ENCODE assay signal across 8 cellular contexts in genomic region chr19:14048439-14049153, GRCh38. TPM values are rescaled to one million over a fixed set of nuclear protein-coding genes. Genes with fewer than 3 reads are reported as not detected.
DNase-seq lines count a peak whose midpoint lies in the region; ATAC-seq and TF ChIP-seq lines count a peak whose summit lies in the region.

No MANE protein-coding gene starts in this region.

- H3K4me3 ChIP-seq in DND-41 (ENCODE audit: low read depth in 1 of 2, low read length in 2 of 2) (no peak overlapping the region), Karpas-422 (ENCODE audit: low read length) (no peak overlapping the region), choroid plexus epithelial cell (ENCODE audit: low read depth, low read length) (no peak overlapping the region)

- H3K27ac ChIP-seq in DND-41 (ENCODE audit: low read length) (no peak overlapping the region), Karpas-422 (ENCODE audit: low read length) (no peak overlapping the region)

- ATAC-seq in DND-41 (ENCODE audit: insufficient read depth, low read depth) (peak; percentile 82), HG02938 (IDR thresholded peaks at IDR 0.05; ENCODE audit: unreplicated experiment) (no peak), GM21717 (IDR thresholded peaks at IDR 0.05; ENCODE audit: unreplicated experiment) (no peak)
- ATAC-seq in stimulated activated naive CD8-positive, alpha-beta T cell treated with anti-CD3 and anti-CD28 coated beads, Interleukin-15, Interleukin-2, amounts not matched to agents 100 U/mL and 50 U/mL, for 24 hours: peak; percentile 91

- TF ChIP-seq CTCF in DND-41 (IDR thresholded peaks at IDR 0.05; ENCODE audit: borderline replicate concordance, extremely low read depth, low read length, poor library complexity, severe bottlenecking) (peak; percentile 91), choroid plexus epithelial cell (conservative IDR thresholded peaks at IDR 0.05; ENCODE audit: low read depth, low read length) (peak; percentile 89)

- no peaks in the 10 kb centered on the region for H3K79me2 ChIP-seq in DND-41 (ENCODE audit: insufficient read depth, low read length)
- H3K79me2 ChIP-seq in Karpas-422 (ENCODE audit: low read length): no peaks in the 10 kb centered on the region

- DNase-seq in DND-41 (peak; percentile 76), Karpas-422 (peak; percentile 85), choroid plexus epithelial cell (ENCODE audit: low read depth) (peak; percentile 31), mucosa of gallbladder (ENCODE audit: low spot score) (peak; percentile 49)
- peak; percentile 85 for DNase-seq in activated CD4-positive, CD25-positive, alpha-beta regulatory T cell treated with anti-CD3 and anti-CD28 coated beads, Interleukin-2, amount 50 U/mL, for 72 hours
- peak; percentile 88 for DNase-seq in stimulated activated naive CD8-positive, alpha-beta T cell treated with anti-CD3 and anti-CD28 coated beads, Interleukin-15, Interleukin-2, amounts not matched to agents 100 U/mL and 50 U/mL, for 24 hours

- H4K20me1 ChIP-seq in DND-41 (ENCODE audit: insufficient read depth, low read length): no peaks in the 10 kb centered on the region
- no peaks in the 10 kb centered on the region for H4K20me1 ChIP-seq in Karpas-422 (ENCODE audit: insufficient read depth, low read depth, low read length)

- no peaks in the 10 kb centered on the region for H3K9me2 ChIP-seq in Karpas-422 (replicated peaks; ENCODE audit: insufficient read depth, low read length)

- H3K9me3 ChIP-seq in DND-41 (ENCODE audit: insufficient read depth, low read length, severe bottlenecking) (peaks cover 3% of the 10 kb centered on the region), Karpas-422 (ENCODE audit: low read length) (no peaks in the 10 kb centered on the region; the same call in 1 of the 2 replicates)

- H3K9ac ChIP-seq in DND-41 (ENCODE audit: low read depth, low read length) (no peak overlapping the region), Karpas-422 (ENCODE audit: low read length) (no peak overlapping the region)

- no peak overlapping the region for H3K4me2 ChIP-seq in DND-41 (ENCODE audit: insufficient read depth, low read length)
- H3K4me2 ChIP-seq in Karpas-422 (ENCODE audit: low read depth, low read length, poor library complexity, severe bottlenecking): no peak overlapping the region

- H3K36me3 ChIP-seq in DND-41 (ENCODE audit: insufficient read depth, low read length): peaks cover 32% of the 10 kb centered on the region
- H3K36me3 ChIP-seq in Karpas-422 (ENCODE audit: insufficient read depth, low read length): no peaks in the 10 kb centered on the region

- H3K27me3 ChIP-seq in DND-41 (ENCODE audit: insufficient read depth, low read length, poor library complexity): no peaks in the 10 kb centered on the region
- no peaks in the 10 kb centered on the region for H3K27me3 ChIP-seq in Karpas-422 (ENCODE audit: low read length)

- H3K4me1 ChIP-seq in DND-41 (ENCODE audit: insufficient read depth, low read length) (no peaks in the 10 kb centered on the region), Karpas-422 (ENCODE audit: low read length) (no peaks in the 10 kb centered on the region)

- H2AFZ ChIP-seq in DND-41 (ENCODE audit: low read depth, low read length): no peak overlapping the region
- no peak overlapping the region for H2AFZ ChIP-seq in Karpas-422 (ENCODE audit: low read length)

RNA-seq across cellular contexts. Expression of gene PALM3, which starts 13.3 kb away (rescaled TPM):
- total RNA-seq in Karpas-422 (2014; rRNA removed; shearing (Covaris generic); ENCODE audit: low replicate concordance): not detected in 2 replicates
- total RNA-seq in mucosa of gallbladder: 42.8 TPM

RNA-seq across cellular contexts. Expression of gene IL27RA, which starts 17.0 kb away (rescaled TPM):
- total RNA-seq in Karpas-422 (2014; rRNA removed; shearing (Covaris generic); ENCODE audit: low replicate concordance): 0.67 and 1.9 TPM in 2 replicates
- 5.6 TPM for total RNA-seq in mucosa of gallbladder

RNA-seq across cellular contexts. Expression of gene RLN3, which starts 20.6 kb away (rescaled TPM):
- total RNA-seq in Karpas-422 (2014; rRNA removed; shearing (Covaris generic); ENCODE audit: low replicate concordance): not detected in 2 replicates
- total RNA-seq in mucosa of gallbladder: not detected

RNA-seq across cellular contexts. Expression of gene MISP3, which starts 24.0 kb away (rescaled TPM):
- 0.71 and 4.2 TPM in 2 replicates for total RNA-seq in Karpas-422 (2014; rRNA removed; shearing (Covaris generic); ENCODE audit: low replicate concordance)
- total RNA-seq in mucosa of gallbladder: 21.6 TPM

RNA-seq across cellular contexts. Expression of gene C19orf67, which starts 37.0 kb away (rescaled TPM):
- 0.37 and 2.8 TPM in 2 replicates for total RNA-seq in Karpas-422 (2014; rRNA removed; shearing (Covaris generic); ENCODE audit: low replicate concordance)
- not detected for total RNA-seq in mucosa of gallbladder

Comparison
In these comparisons a context has a peak if more than half of its experiments do, and no peak if none do; other contexts are left out.
1. ATAC-seq: peak in DND-41 (single experiment) and stimulated activated naive CD8-positive, alpha-beta T cell treated with anti-CD3 and anti-CD28 coated beads, Interleukin-15, Interleukin-2, amounts not matched to agents 100 U/mL and 50 U/mL, for 24 hours (single experiment); none in HG02938 (single experiment) and GM21717 (single experiment).
2. DNase-seq: peak in every context shown above with its lines; median percentile 88 in stimulated activated naive CD8-positive, alpha-beta T cell treated with anti-CD3 and anti-CD28 coated beads, Interleukin-15, Interleukin-2, amounts not matched to agents 100 U/mL and 50 U/mL, for 24 hours; 85 in Karpas-422; 85 in activated CD4-positive, CD25-positive, alpha-beta regulatory T cell treated with anti-CD3 and anti-CD28 coated beads, Interleukin-2, amount 50 U/mL, for 72 hours; 76 in DND-41; 49 in mucosa of gallbladder; 31 in choroid plexus epithelial cell.
3. RNA of gene PALM3, which starts 13.3 kb away (total RNA-seq): 42.8 TPM in mucosa of gallbladder (single experiment); not detected in Karpas-422; every median in the first group is over 10 times any median in the second.